Comparison of ENCODE assay signal across 9 cellular contexts in the genomic region with DNA sequence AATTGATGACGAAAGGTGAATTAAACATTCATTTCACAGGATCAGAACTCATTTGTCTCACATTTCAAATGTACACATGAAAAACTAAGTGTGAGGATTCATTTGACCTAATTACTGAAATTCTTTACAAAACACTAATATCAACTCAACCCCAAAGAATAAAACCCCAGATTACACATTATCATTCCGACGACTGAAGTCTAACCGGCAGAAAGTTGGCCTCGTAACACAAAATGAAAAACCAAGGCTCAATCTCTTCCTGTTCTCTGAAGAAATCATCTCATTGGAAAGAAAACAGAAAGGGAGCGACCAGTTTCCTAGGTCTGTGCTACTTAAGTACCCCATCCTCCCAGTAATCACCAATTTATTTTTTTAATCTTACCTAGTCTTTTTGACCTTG. TPM values are rescaled to one million over a fixed set of nuclear protein-coding genes. Genes with fewer than 3 reads are reported as not detected.
DNase-seq lines count a peak whose midpoint lies in the region; ATAC-seq and TF ChIP-seq lines count a peak whose summit lies in the region.
"Had no signal": no experiment of that assay in that cellular context is flagged by ENCODE, and none has a peak within 500 bp of the region (broad histone marks: within the 10 kb centered on the region; RNA-seq: fewer than 3 reads in every experiment).

No MANE protein-coding gene starts in this region.

- peak overlapping the region; percentile 94 for H3K4me3 Mint-ChIP-seq in activated T-cell treated with anti-CD3 and anti-CD28 coated beads, Interleukin-2, amount 50 U/mL, for 4 hours
- H3K4me3 Mint-ChIP-seq in T-cell = peak overlapping the region; percentile 86 to 95 (median 92)

- no peaks in the 10 kb centered on the region for H3K27me3 Mint-ChIP-seq in activated T-cell treated with anti-CD3 and anti-CD28 coated beads, Interleukin-2, amount 50 U/mL, for 4 hours (ENCODE audit: low read depth)
- H3K27me3 Mint-ChIP-seq in T-cell = no peaks in the 10 kb centered on the region

- CTCF ChIA-PET in T-cell (lab: Charles Lee) = interaction anchor here in 1 of 2 donors (0.5 to 1.0 kb wide), 2 partner anchors 32 to 97 kb away, joined by 3 to 4 read pairs; no protein-coding TSS in a partner anchor

- peaks cover 30% of the 10 kb centered on the region for H3K4me1 Mint-ChIP-seq in activated T-cell treated with anti-CD3 and anti-CD28 coated beads, Interleukin-2, amount 50 U/mL, for 4 hours (ENCODE audit: low read depth)
- H3K4me1 Mint-ChIP-seq in T-cell = peaks cover 31 to 38% (median 37%) of the 10 kb centered on the region in 3 donors

- POLR2A ChIA-PET in T-cell (lab: Charles Lee) = interaction anchor here in 1 of 2 donors (0.7 kb wide), 1 partner anchor 1996 kb away, joined by 3 read pairs; no protein-coding TSS in a partner anchor

- no peak for TF ChIP-seq CTCF in fibroblast of the aortic adventitia (IDR thresholded peaks at IDR 0.05; ENCODE audit: insufficient read depth, low read length)

- DNase-seq in activated T-cell treated with anti-CD3 and anti-CD28 coated beads, Interleukin-2, amount 50 U/mL, for 4 hours = no peak
- DNase-seq in activated T-cell treated with anti-CD3 and anti-CD28 coated beads, Interleukin-2, amount 50 U/mL, for 1 hour = no peak
- DNase-seq in T-cell (no peak), fibroblast of the aortic adventitia (ENCODE audit: low read depth) (no peak), NCI-H2227 (lab: John Stamatoyannopoulos, UW; ENCODE audit: unreplicated experiment) (no peak)

- ATAC-seq in activated T-cell treated with anti-CD3 and anti-CD28 coated beads, Interleukin-2, amount 50 U/mL, for 4 hours = no peak
- ATAC-seq in T-cell (replicated peaks in 1 of 4) (no peak), GM21619 (IDR thresholded peaks at IDR 0.05; ENCODE audit: unreplicated experiment) (no peak), GM19023 (IDR thresholded peaks at IDR 0.05; ENCODE audit: unreplicated experiment) (no peak)
- ATAC-seq: activated CD4-positive, CD25-positive, alpha-beta regulatory T cell treated with anti-CD3 and anti-CD28 coated beads, Interleukin-2, amount 50 U/mL, for 24 hours had no signal

- peak overlapping the region; percentile 71 to 75 for H3K27ac Mint-ChIP-seq in T-cell

- peaks cover 8% of the 10 kb centered on the region for H3K36me3 Mint-ChIP-seq in activated T-cell treated with anti-CD3 and anti-CD28 coated beads, Interleukin-2, amount 50 U/mL, for 4 hours (ENCODE audit: insufficient read depth)
- peaks cover 11% of the 10 kb centered on the region for H3K36me3 Mint-ChIP-seq in T-cell

- H3K9me3 Mint-ChIP-seq in activated T-cell treated with anti-CD3 and anti-CD28 coated beads, Interleukin-2, amount 50 U/mL, for 4 hours = no peaks in the 10 kb centered on the region
- no peaks in the 10 kb centered on the region for H3K9me3 Mint-ChIP-seq in T-cell

- H3K27ac ChIP-seq in skin epidermis = peak overlapping the region in 4 of 21 experiments; percentile 11 to 93 (median 89)

- H3K4me3 ChIP-seq in fibroblast of the aortic adventitia (ENCODE audit: low read depth, low read length) (peak overlapping the region; percentile 88), skin epidermis (peak overlapping the region in 5 of 7 experiments; percentile 63 to 96 (median 93))

RNA-seq across cellular contexts. Expression of a gene that starts 1.8 kb away (rescaled TPM):
- 100 to 1,000 TPM; 161 to 182 (median 167) TPM for total RNA-seq in activated T-cell treated with anti-CD3 and anti-CD28 coated beads, Interleukin-2, amount 50 U/mL, for 4 hours
- total RNA-seq in T-cell (10 to 100 TPM; 28.3 to 55.8 (median 45.4) TPM), fibroblast of the aortic adventitia (ENCODE audit: low replicate concordance) (71.1 and 79.6 TPM in 2 replicates)

RNA-seq across cellular contexts. Expression of a gene that starts 21.0 kb away (rescaled TPM):
- 100 to 1,000 TPM in 1 of 3 donors, 10 to 100 TPM in 2; 91.0 to 103 (median 91.4) TPM for total RNA-seq in activated T-cell treated with anti-CD3 and anti-CD28 coated beads, Interleukin-2, amount 50 U/mL, for 4 hours
- 10 to 100 TPM; 21.5 to 88.8 (median 70.1) TPM for total RNA-seq in T-cell
- 39.8 and 45.2 TPM in 2 replicates for total RNA-seq in fibroblast of the aortic adventitia (ENCODE audit: low replicate concordance)

RNA-seq across cellular contexts. Expression of a gene that starts 30.2 kb away (rescaled TPM):
- 100 to 1,000 TPM; 594 to 609 (median 599) TPM for total RNA-seq in activated T-cell treated with anti-CD3 and anti-CD28 coated beads, Interleukin-2, amount 50 U/mL, for 4 hours
- total RNA-seq in T-cell (100 to 1,000 TPM; 239 to 284 (median 269) TPM), fibroblast of the aortic adventitia (ENCODE audit: low replicate concordance) (89.9 and 129 TPM in 2 replicates)

RNA-seq across cellular contexts. Expression of a gene that starts 42.8 kb away (rescaled TPM):
- 10 to 100 TPM; 13.2 to 14.4 (median 13.7) TPM for total RNA-seq in activated T-cell treated with anti-CD3 and anti-CD28 coated beads, Interleukin-2, amount 50 U/mL, for 4 hours
- 10 to 100 TPM in 3 of 5 donors, 1 to 10 TPM in 2; 8.9 to 23.9 (median 18.8) TPM for total RNA-seq in T-cell
- total RNA-seq in fibroblast of the aortic adventitia (ENCODE audit: low replicate concordance) = 3.4 and 3.9 TPM in 2 replicates

RNA-seq across cellular contexts. Expression of a gene that starts 53.0 kb away (rescaled TPM):
- total RNA-seq in activated T-cell treated with anti-CD3 and anti-CD28 coated beads, Interleukin-2, amount 50 U/mL, for 4 hours = 100 to 1,000 TPM; 115 to 137 (median 125) TPM
- total RNA-seq in T-cell (100 to 1,000 TPM in 3 of 5 donors, 10 to 100 TPM in 2; 56.2 to 128 (median 106) TPM), fibroblast of the aortic adventitia (ENCODE audit: low replicate concordance) (33.9 and 41.5 TPM in 2 replicates)
